ENCODE assay signal across 19 cellular contexts in the genomic region with DNA sequence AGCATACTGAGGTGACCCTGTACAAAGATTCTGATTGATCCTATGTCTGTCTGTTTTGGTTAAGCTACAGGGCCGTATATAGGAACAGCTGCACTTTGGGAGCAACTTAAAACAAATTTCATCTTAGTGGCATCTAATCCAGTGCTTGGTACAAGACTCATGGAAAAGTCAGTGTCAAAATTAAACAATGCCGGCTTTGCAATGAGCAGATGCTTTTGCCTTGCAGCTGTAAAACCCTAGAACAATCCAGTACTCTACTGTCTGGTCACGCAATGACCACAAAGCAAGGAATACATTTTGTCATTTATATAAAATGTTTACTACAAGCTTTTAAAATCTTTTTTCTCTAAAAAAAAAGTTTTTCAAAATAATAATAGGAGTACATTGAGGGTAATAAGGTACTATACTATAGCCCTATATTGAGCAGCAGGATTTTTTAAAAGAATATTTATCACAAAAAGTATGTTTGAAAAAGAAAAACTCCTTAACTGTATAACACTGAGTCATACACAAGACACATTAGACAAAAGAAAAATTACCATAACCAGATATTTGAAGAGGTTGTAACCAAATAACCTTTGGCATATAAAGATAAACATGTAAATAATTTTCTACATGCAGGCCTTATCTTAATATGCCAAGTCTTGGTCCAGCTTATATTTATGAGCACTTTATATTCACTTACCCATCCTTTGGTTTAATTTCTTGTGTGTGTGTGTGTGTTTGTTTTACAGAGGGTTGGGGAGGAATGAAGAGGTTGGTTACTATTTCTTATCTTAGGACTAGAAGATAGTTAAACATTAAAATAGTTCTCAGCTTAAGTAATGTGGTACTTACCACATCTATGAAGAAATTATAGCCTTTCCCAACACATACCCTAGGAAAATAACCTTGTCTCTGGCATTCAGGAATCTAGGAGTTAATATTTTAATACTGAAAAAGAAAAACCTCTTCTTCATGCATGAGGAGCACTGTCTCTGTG.
DNase-seq lines count a peak whose midpoint lies in the region; ATAC-seq and TF ChIP-seq lines count a peak whose summit lies in the region.
"Had no signal": no experiment of that assay in that cellular context is flagged by ENCODE, and none has a peak within 500 bp of the region (broad histone marks: within the 10 kb centered on the region; RNA-seq: fewer than 3 reads in every experiment).

No MANE protein-coding gene starts in this region.

- no peak overlapping the region for H3K4me3 ChIP-seq in kidney epithelial cell (ENCODE audit: low read depth, low read length)
- H3K4me3 ChIP-seq: GM12878, right atrium auricular region, tibial nerve had no signal

- no peaks in the 10 kb centered on the region for H3K36me3 ChIP-seq in kidney epithelial cell (ENCODE audit: control insufficient read depth, insufficient read depth, low read length)
- H3K36me3 ChIP-seq: right atrium auricular region, tibial nerve had no signal

- ATAC-seq in GM18909 (IDR thresholded peaks at IDR 0.05; ENCODE audit: poor library complexity, unreplicated experiment), result no peak
- ATAC-seq: activated T-cell treated with anti-CD3 and anti-CD28 coated beads, Interleukin-2, amount 50 U/mL, for 4 hours; GM12878 had no signal

- H3K27me3 ChIP-seq in kidney epithelial cell (ENCODE audit: control insufficient read depth, insufficient read depth, low read length), result no peaks in the 10 kb centered on the region
- H3K27me3 ChIP-seq: right atrium auricular region, tibial nerve had no signal

- TF ChIP-seq CTCF in kidney epithelial cell (IDR thresholded peaks at IDR 0.05; ENCODE audit: insufficient read depth, low read length, poor library complexity, severe bottlenecking), result no peak

- H3K27ac ChIP-seq in caudate nucleus (ENCODE audit: low read depth, low read length) (peak overlapping the region; percentile 97), substantia nigra (ENCODE audit: low read depth, low read length, poor library complexity, severe bottlenecking) (peak overlapping the region; percentile 90)
- H3K27ac ChIP-seq: right atrium auricular region, tibial nerve had no signal

- peak; percentile 13 for DNase-seq in M059J (ENCODE audit: low read depth)
- DNase-seq in caudate nucleus (lab: John Stamatoyannopoulos, UW), result peak in 35 of 61 donors; percentile 1 to 80 (median 27)
- peak; percentile 55 for DNase-seq in kidney epithelial cell (ENCODE audit: low read depth)
- DNase-seq in substantia nigra (lab: John Stamatoyannopoulos, UW), result peak in 27 of 49 donors; percentile 4 to 71 (median 19)
- no peak for DNase-seq in COLO668 (lab: John Stamatoyannopoulos, UW; ENCODE audit: unreplicated experiment)
- DNase-seq in SIG-M5 treated with dmso at 0.1 percent for 504 hours (lab: John Stamatoyannopoulos, UW; ENCODE audit: unreplicated experiment), result no peak
- DNase-seq: activated CD4-positive, alpha-beta T cell treated with anti-CD3 and anti-CD28 coated beads, Interleukin-2, amount 50 U/mL, for 1 hour; activated T-cell treated with anti-CD3 and anti-CD28 coated beads, Interleukin-2, amount 50 U/mL, for 4 hours; CD4-positive, alpha-beta T cell; Kasumi-1; NCI-H1694 treated with DMSO at 0.1 percent for 48 hours; NK-92 treated with Interleukin-12 subunit alpha and Interleukin-12 subunit beta, amount 100 ng/mL, for 24 hours; SHP77; stimulated activated CD4-positive, alpha-beta T cell treated with anti-CD3 and anti-CD28 coated beads, Interleukin-2, amount 100 ng/mL, for 48 hours; T-helper 9 cell had no signal

Comparison
In these comparisons a context has a peak if more than half of its experiments do, and no peak if none do; other contexts are left out.
1. DNase-seq: peak in M059J (single experiment), caudate nucleus (35 of 61), kidney epithelial cell (single experiment) and substantia nigra (27 of 49); none in COLO668 (single experiment) and SIG-M5 treated with dmso at 0.1 percent for 504 hours (single experiment).